ENCODE assay signal across 8 cellular contexts in genomic region chr19:10027158-10027997, GRCh38. TPM values are rescaled to one million over a fixed set of nuclear protein-coding genes. Genes with fewer than 3 reads are reported as not detected.
A peak's percentile ranks its signal among the peaks of the same experiment; 100 is the strongest.
DNase-seq lines count a peak whose midpoint lies in the region; ATAC-seq and TF ChIP-seq lines count a peak whose summit lies in the region.

No MANE protein-coding gene starts in this region.

- peaks cover 22 to 28% (median 27%) of the 10 kb centered on the region in 3 donors for H3K27me3 Mint-ChIP-seq in naive B cell

- peaks cover 0 to 3% (median 0%) of the 10 kb centered on the region in 7 donors for H3K9me3 Mint-ChIP-seq in naive B cell

- TF ChIP-seq EP300 in Ishikawa (IDR thresholded peaks at IDR 0.05; ENCODE audit: borderline replicate concordance): peak; percentile 65; the same call in 1 of the 2 replicates

- peaks cover 0 to 4% (median 0%) of the 10 kb centered on the region in 3 donors for H3K4me1 Mint-ChIP-seq in naive B cell

- peak overlapping the region in 2 of 6 donors; percentile 11 to 19 for H3K27ac Mint-ChIP-seq in naive B cell

- DNase-seq in GM04503 (ENCODE audit: low read depth) (peak; percentile 48), OCI-M1 (lab: John Stamatoyannopoulos, UW) (peak; percentile 96), activated T-cell treated with anti-CD3 and anti-CD28 coated beads for 4 hours (peak; percentile 55), naive B cell (peak; percentile 55)
- peak; percentile 63 for DNase-seq in stimulated activated CD8-positive, alpha-beta memory T cell treated with anti-CD3 and anti-CD28 coated beads, Interleukin-7, amount 100 ng/mL, for 24 hours (ENCODE audit: low read depth)

- no peak overlapping the region for H3K4me3 Mint-ChIP-seq in naive B cell

- no peaks in the 10 kb centered on the region for H3K36me3 Mint-ChIP-seq in naive B cell

- ATAC-seq in esophagus mucosa (peak; percentile 97), naive B cell (ENCODE audit: low read depth in 2 of 2) (peak; percentile 78 to 80), GM21825 (IDR thresholded peaks at IDR 0.05; ENCODE audit: unreplicated experiment) (no peak)

- TF ChIP-seq RAD21 in Ishikawa (IDR thresholded peaks at IDR 0.05; ENCODE audit: low read depth): peak; percentile 90

TF ChIP-seq in Ishikawa, 13 proteins besides CTCF, POLR2A, EP300 and RAD21:
- TF ChIP-seq NFIC (IDR thresholded peaks at IDR 0.05) (peak; percentile 94), TEAD4 (IDR thresholded peaks at IDR 0.05) (peak; percentile 99), ZBTB7A (IDR thresholded peaks at IDR 0.05; ENCODE audit: low read depth) (no peak), CREB1 (IDR thresholded peaks at IDR 0.05; ENCODE audit: low read depth) (no peak; the same call in 1 of the 2 replicates), TAF1 (IDR thresholded peaks at IDR 0.05; ENCODE audit: low read depth) (no peak), MAX (IDR thresholded peaks at IDR 0.05) (peak; percentile 99), FOXM1 (IDR thresholded peaks at IDR 0.05; ENCODE audit: borderline replicate concordance, low read depth) (no peak; the same call in 1 of the 2 replicates), CEBPB (IDR thresholded peaks at IDR 0.05) (0 out of 2 replicates have a peak, but pooled peaks have one; percentile 3), USF1 (IDR thresholded peaks at IDR 0.05) (peak; percentile 90), EGR1 (IDR thresholded peaks at IDR 0.05) (no peak), YY1 (IDR thresholded peaks at IDR 0.05; ENCODE audit: low read depth) (peak; percentile 43; the same call in 1 of the 2 replicates), TCF12 (IDR thresholded peaks at IDR 0.05; ENCODE audit: low read depth) (peak; percentile 89)
- TF ChIP-seq, protein P1, sequence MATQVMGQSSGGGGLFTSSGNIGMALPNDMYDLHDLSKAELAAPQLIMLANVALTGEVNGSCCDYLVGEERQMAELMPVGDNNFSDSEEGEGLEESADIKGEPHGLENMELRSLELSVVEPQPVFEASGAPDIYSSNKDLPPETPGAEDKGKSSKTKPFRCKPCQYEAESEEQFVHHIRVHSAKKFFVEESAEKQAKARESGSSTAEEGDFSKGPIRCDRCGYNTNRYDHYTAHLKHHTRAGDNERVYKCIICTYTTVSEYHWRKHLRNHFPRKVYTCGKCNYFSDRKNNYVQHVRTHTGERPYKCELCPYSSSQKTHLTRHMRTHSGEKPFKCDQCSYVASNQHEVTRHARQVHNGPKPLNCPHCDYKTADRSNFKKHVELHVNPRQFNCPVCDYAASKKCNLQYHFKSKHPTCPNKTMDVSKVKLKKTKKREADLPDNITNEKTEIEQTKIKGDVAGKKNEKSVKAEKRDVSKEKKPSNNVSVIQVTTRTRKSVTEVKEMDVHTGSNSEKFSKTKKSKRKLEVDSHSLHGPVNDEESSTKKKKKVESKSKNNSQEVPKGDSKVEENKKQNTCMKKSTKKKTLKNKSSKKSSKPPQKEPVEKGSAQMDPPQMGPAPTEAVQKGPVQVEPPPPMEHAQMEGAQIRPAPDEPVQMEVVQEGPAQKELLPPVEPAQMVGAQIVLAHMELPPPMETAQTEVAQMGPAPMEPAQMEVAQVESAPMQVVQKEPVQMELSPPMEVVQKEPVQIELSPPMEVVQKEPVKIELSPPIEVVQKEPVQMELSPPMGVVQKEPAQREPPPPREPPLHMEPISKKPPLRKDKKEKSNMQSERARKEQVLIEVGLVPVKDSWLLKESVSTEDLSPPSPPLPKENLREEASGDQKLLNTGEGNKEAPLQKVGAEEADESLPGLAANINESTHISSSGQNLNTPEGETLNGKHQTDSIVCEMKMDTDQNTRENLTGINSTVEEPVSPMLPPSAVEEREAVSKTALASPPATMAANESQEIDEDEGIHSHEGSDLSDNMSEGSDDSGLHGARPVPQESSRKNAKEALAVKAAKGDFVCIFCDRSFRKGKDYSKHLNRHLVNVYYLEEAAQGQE (IDR thresholded peaks at IDR 0.05; ENCODE audit: low read depth): 0 out of 2 replicates have a peak, but pooled peaks have one; percentile 32

RNA-seq across cellular contexts. Expression of gene RDH8, which starts 14.1 kb away (rescaled TPM):
- total RNA-seq in esophagus mucosa: not detected
- not detected for polyA plus RNA-seq in naive B cell (ENCODE audit: low read depth in 6 of 6)

RNA-seq across cellular contexts. Expression of gene COL5A3, which starts 17.1 kb away (rescaled TPM):
- 5.6 TPM for total RNA-seq in esophagus mucosa
- not detected for polyA plus RNA-seq in naive B cell (ENCODE audit: low read depth in 6 of 6)

RNA-seq across cellular contexts. Expression of gene SHFL, which starts 58.7 kb away (rescaled TPM):
- total RNA-seq in esophagus mucosa: 11.1 TPM
- polyA plus RNA-seq in naive B cell (ENCODE audit: low read depth in 6 of 6): 10 to 100 TPM; 14.7 to 37.0 (median 23.8) TPM
